In genomic region chr11:10366568-10367331, GRCh38 we compare ENCODE assay signal across 8 cellular contexts.
A peak's percentile ranks its signal among the peaks of the same experiment; 100 is the strongest.
DNase-seq lines count a peak whose midpoint lies in the region; ATAC-seq and TF ChIP-seq lines count a peak whose summit lies in the region.

No MANE protein-coding gene starts in this region.

- DNase-seq in GM13976 (ENCODE audit: low spot score) = peak; percentile 67
- DNase-seq in NCI-H2227 treated with DMSO at 0.1 percent for 48 hours (lab: John Stamatoyannopoulos, UW) = peak; percentile 24
- peak in 3 of 4 experiments; percentile 5 to 38 (median 8) for DNase-seq in activated CD4-positive, CD25-positive, alpha-beta regulatory T cell (lab: John Stamatoyannopoulos, UW)
- no peak for DNase-seq in chondrocyte (ENCODE audit: low spot score)
- DNase-seq in left lobe of liver (ENCODE audit: low spot score) = peak; percentile 91
- peak; percentile 37 to 76 (median 57) for DNase-seq in stimulated activated CD4-positive, alpha-beta T cell treated with anti-CD3 and anti-CD28 coated beads, TNF-alpha, amount 100 ng/mL, for 48 hours (ENCODE audit: low read depth in 3 of 3)

- H3K27ac Mint-ChIP-seq in chondrocyte (ENCODE audit: unreplicated experiment) = peak overlapping the region; percentile 13

- H3K36me3 Mint-ChIP-seq in chondrocyte (ENCODE audit: low read depth) = no peaks in the 10 kb centered on the region

- ATAC-seq in HG03097 (IDR thresholded peaks at IDR 0.05; ENCODE audit: low FRiP score, unreplicated experiment) (peak; percentile 79), left lobe of liver (peak; percentile 97)

- H3K27ac ChIP-seq in 22Rv1 = no peak overlapping the region

- in situ Hi-C loops in GM13976 (cut with MboI; ENCODE audit: low sequenced_read_pairs, unreplicated experiment) = no loop called here

- no peak overlapping the region for H3K4me3 Mint-ChIP-seq in chondrocyte (ENCODE audit: unreplicated experiment)

- peaks cover 5% of the 10 kb centered on the region for H3K9me3 Mint-ChIP-seq in chondrocyte (ENCODE audit: low read depth)

- H3K4me1 Mint-ChIP-seq in chondrocyte (ENCODE audit: low read depth) = peaks cover 7% of the 10 kb centered on the region

- no peaks in the 10 kb centered on the region for H3K27me3 Mint-ChIP-seq in chondrocyte (ENCODE audit: low read depth)

- peak; percentile 95 for TF ChIP-seq CTCF in 22Rv1 (IDR thresholded peaks at IDR 0.05)
- TF ChIP-seq CTCF in GM13976 (IDR thresholded peaks at IDR 0.05; ENCODE audit: borderline replicate concordance, control extremely low read depth, extremely low read depth, insufficient read depth, missing control alignments) = peak; percentile 90
- peak; percentile 88 for TF ChIP-seq CTCF in chondrocyte (IDR thresholded peaks at IDR 0.05)
